Comparison of ENCODE assay signal across 7 cellular contexts in genomic region chr4:89434364-89434988, GRCh38.
DNase-seq lines count a peak whose midpoint lies in the region; ATAC-seq, FAIRE-seq and TF ChIP-seq lines count a peak whose summit lies in the region.

No MANE protein-coding gene starts in this region.

- H3K27ac ChIP-seq in gastrocnemius medialis = no peak overlapping the region

- no peak for TF ChIP-seq POLR2A in gastrocnemius medialis (IDR thresholded peaks at IDR 0.05)

- ATAC-seq in GM21423 (IDR thresholded peaks at IDR 0.05; ENCODE audit: unreplicated experiment) (peak; percentile 68), gastrocnemius medialis (no peak)

- H3K4me3 ChIP-seq in gastrocnemius medialis = no peak overlapping the region

- intact Hi-C loops in gastrocnemius medialis (cut with DNase I; ENCODE audit: low total_unique reads) = loop anchor here (5.0 kb wide), 1 partner anchor 207 kb away; no protein-coding TSS in a partner anchor

- H3K27me3 ChIP-seq in gastrocnemius medialis = no peaks in the 10 kb centered on the region

- no peaks in the 10 kb centered on the region for H3K9me3 ChIP-seq in gastrocnemius medialis

- in situ Hi-C loops in G401 (cut with HindIII; ENCODE audit: low sequenced_read_pairs) = no loop called here
- in situ Hi-C loops in gastrocnemius medialis (cut with MboI; ENCODE audit: low sequenced_read_pairs in 4 of 4) = loop anchor here in 2 of 4 donors (10.0 kb wide), 2 partner anchors 210 to 280 kb away; no protein-coding TSS in a partner anchor

- DNase-seq in G401 (ENCODE audit: low spot score) (peak; percentile 82), HT1080 (ENCODE audit: low read depth) (peak; percentile 34), RCC 7860 (ENCODE audit: low spot score) (peak; percentile 19), middle frontal gyrus (ENCODE audit: extremely low spot score, low spot score) (peak; percentile 49), gastrocnemius medialis (no peak)

- FAIRE-seq in RCC 7860 (lab: Jason Lieb, UNC) = peak; percentile 16
- peak; percentile 85 for FAIRE-seq in endometrium (lab: Jason Lieb, UNC)

- TF ChIP-seq CTCF in gastrocnemius medialis (IDR thresholded peaks at IDR 0.05 in 4 of 5, conservative IDR thresholded peaks at IDR 0.05 in 1 of 5) = peak in 2 of 5 experiments; percentile 34 to 46

- no peaks in the 10 kb centered on the region for H3K36me3 ChIP-seq in gastrocnemius medialis

- no peaks in the 10 kb centered on the region for H3K4me1 ChIP-seq in gastrocnemius medialis

Comparison
In these comparisons a context has a peak if more than half of its experiments do, and no peak if none do; other contexts are left out.
1. DNase-seq: peak in G401 (single experiment), HT1080 (single experiment), RCC 7860 (single experiment) and middle frontal gyrus (single experiment); none in gastrocnemius medialis (0 of 2).